15 cellular contexts compared by ENCODE assay signal in genomic region chr1:26038477-26038876, GRCh38. TPM values are rescaled to one million over a fixed set of nuclear protein-coding genes. Genes with fewer than 3 reads are reported as not detected.
"Had no signal": no experiment of that assay in that cellular context is flagged by ENCODE, and none has a peak within 500 bp of the region (broad histone marks: within the 10 kb centered on the region; RNA-seq: fewer than 3 reads in every experiment).

No MANE protein-coding gene starts in this region.

- DNase-seq: activated CD4-positive, alpha-beta T cell treated with anti-CD3 and anti-CD28 coated beads, Interleukin-2, amount 50 U/mL, for 48 hours; caudate nucleus; foreskin keratinocyte; mesenchymal stem cell; naive thymus-derived CD4-positive, alpha-beta T cell; stimulated activated CD4-positive, alpha-beta T cell treated with anti-CD3 and anti-CD28 coated beads, Interleukin-2, amount 100 ng/mL, for 24 hours; stimulated activated naive CD8-positive, alpha-beta T cell treated with anti-CD3 and anti-CD28 coated beads, Interleukin-15, Interleukin-2, amounts not matched to agents 100 U/mL and 50 U/mL, for 24 hours; substantia nigra; tibial artery; uterus had no signal

- H3K27me3 ChIP-seq: uterus had no signal

- H3K4me1 ChIP-seq: foreskin keratinocyte had no signal

- H3K27ac ChIP-seq: foreskin keratinocyte, neutrophil, tibial artery, uterus had no signal

- ATAC-seq: foreskin keratinocyte; naive thymus-derived CD4-positive, alpha-beta T cell; stimulated activated naive CD8-positive, alpha-beta T cell treated with anti-CD3 and anti-CD28 coated beads, Interleukin-15, Interleukin-2, amounts not matched to agents 100 U/mL and 50 U/mL, for 24 hours had no signal

- H3K36me3 ChIP-seq: neutrophil, tibial artery, uterus had no signal

- H3K4me3 ChIP-seq: tibial artery, uterus had no signal

- H3K9me3 ChIP-seq: neutrophil, tibial artery, uterus had no signal

RNA-seq across cellular contexts. Expression of gene SLC30A2, which starts 7.4 kb away (rescaled TPM):
- total RNA-seq: epithelial cell of proximal tubule; fibroblast of lung; foreskin keratinocyte; naive thymus-derived CD4-positive, alpha-beta T cell had no signal
- polyA plus RNA-seq: fibroblast of lung; foreskin keratinocyte; naive thymus-derived CD4-positive, alpha-beta T cell had no signal

RNA-seq across cellular contexts. Expression of gene EXTL1, which starts 16.9 kb away (rescaled TPM):
- polyA plus RNA-seq: naive thymus-derived CD4-positive, alpha-beta T cell had no signal

RNA-seq across cellular contexts. Expression of gene TRIM63, which starts 29.0 kb away (rescaled TPM):
- total RNA-seq: epithelial cell of proximal tubule; fibroblast of lung; foreskin keratinocyte; kidney epithelial cell; naive thymus-derived CD4-positive, alpha-beta T cell; renal cortical epithelial cell had no signal
- polyA plus RNA-seq: fibroblast of lung; foreskin keratinocyte; naive thymus-derived CD4-positive, alpha-beta T cell had no signal
